Comparison of ENCODE assay signal across 8 cellular contexts in the genomic region with DNA sequence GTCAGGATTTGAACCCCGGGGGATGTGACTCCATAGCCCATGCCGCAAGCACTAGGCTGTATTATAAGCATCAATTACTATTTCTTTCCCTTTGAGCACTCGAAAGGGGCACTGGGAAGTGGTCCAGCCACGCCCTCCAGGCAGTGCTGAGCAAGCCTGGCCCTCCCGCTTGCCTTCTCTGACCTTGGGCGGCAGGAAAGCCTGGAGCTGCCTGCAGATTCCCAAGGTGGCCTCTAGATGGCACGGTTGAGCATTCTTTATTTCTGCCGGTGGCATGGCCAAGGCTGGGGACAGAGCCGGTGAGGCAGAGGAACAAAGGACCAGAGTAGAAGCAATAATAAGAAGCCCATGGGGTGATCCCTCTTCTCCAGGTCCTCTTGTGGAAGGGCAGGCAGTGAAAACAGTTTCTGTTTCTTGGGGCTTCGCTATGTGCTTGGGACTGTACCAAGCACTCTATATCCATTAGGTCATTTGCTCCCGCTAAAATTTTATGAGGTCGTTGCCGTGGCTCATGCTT. TPM values are rescaled to one million over a fixed set of nuclear protein-coding genes. Genes with fewer than 3 reads are reported as not detected.
A peak's percentile ranks its signal among the peaks of the same experiment; 100 is the strongest.
DNase-seq lines count a peak whose midpoint lies in the region; ATAC-seq, FAIRE-seq and TF ChIP-seq lines count a peak whose summit lies in the region.

No MANE protein-coding gene starts in this region.

- POLR2A ChIA-PET in Panc1 (lab: Charles Lee): no interaction called here

- no peak overlapping the region for H3K4me2 ChIP-seq in parathyroid adenoma (ENCODE audit: low read length)

- H2AFZ ChIP-seq in parathyroid adenoma: no peak overlapping the region

- H3K4me1 ChIP-seq in Panc1 (ENCODE audit: control insufficient read depth, insufficient read depth, low read length): no peaks in the 10 kb centered on the region
- H3K4me1 ChIP-seq in parathyroid adenoma: no peaks in the 10 kb centered on the region

- H3K27ac ChIP-seq in Panc1 (ENCODE audit: low read length) (no peak overlapping the region), parathyroid adenoma (no peak overlapping the region)

- in situ Hi-C loops in Panc1 (cut with HindIII; ENCODE audit: low pct_unique_long_range_greater_than_20kb, low sequenced_read_pairs): no loop called here

- peak; percentile 86 for FAIRE-seq in GM12891 (lab: Jason Lieb, UNC)

- H3K4me3 ChIP-seq in Panc1 (ENCODE audit: low read depth in 2 of 2, low read length in 2 of 2) (no peak overlapping the region), fibroblast of pulmonary artery (replicated peaks; ENCODE audit: low read depth, low read length) (no peak overlapping the region), parathyroid adenoma (ENCODE audit: low read depth, low read length) (no peak overlapping the region)

- H3K27me3 ChIP-seq in Panc1 (ENCODE audit: control insufficient read depth, insufficient read depth, low read length): no peaks in the 10 kb centered on the region
- H3K27me3 ChIP-seq in parathyroid adenoma (ENCODE audit: control insufficient read depth, insufficient read depth, low read length): no peaks in the 10 kb centered on the region

- BruUV-seq in Panc1 (replicated peaks; lab: Mats Ljungman, UMichigan): no TSS peak

- no peaks in the 10 kb centered on the region for H3K79me2 ChIP-seq in parathyroid adenoma

- H3K9ac ChIP-seq in parathyroid adenoma: no peak overlapping the region

- no peaks in the 10 kb centered on the region for H3K9me3 ChIP-seq in Panc1 (ENCODE audit: control insufficient read depth, insufficient read depth, low read depth, low read length)
- H3K9me3 ChIP-seq in parathyroid adenoma (ENCODE audit: control insufficient read depth, low read length): no peaks in the 10 kb centered on the region

- H3K36me3 ChIP-seq in Panc1 (ENCODE audit: control insufficient read depth, insufficient read depth, low read length): no peaks in the 10 kb centered on the region
- H3K36me3 ChIP-seq in parathyroid adenoma (ENCODE audit: control insufficient read depth, insufficient read depth, low read length): no peaks in the 10 kb centered on the region

- intact Hi-C loops in Panc1 (cut with micrococcal nuclease; ENCODE audit: unreplicated experiment): no loop called here

- CTCF ChIA-PET in Panc1 (lab: Charles Lee): interaction anchor here (0.6 to 0.7 kb wide), 2 partner anchors 8 to 114 kb away, joined by 3 to 5 read pairs; a partner anchor contains a TSS

- peak; percentile 96 for TF ChIP-seq CTCF in Panc1 (IDR thresholded peaks at IDR 0.05)
- peak; percentile 92 for TF ChIP-seq CTCF in fibroblast of pulmonary artery (IDR thresholded peaks at IDR 0.05; ENCODE audit: low read length, missing control alignments)
- peak; percentile 87 for TF ChIP-seq CTCF in parathyroid adenoma (IDR thresholded peaks at IDR 0.05)

- peak; percentile 92 for ATAC-seq in Panc1
- ATAC-seq in GM21717 (IDR thresholded peaks at IDR 0.05; ENCODE audit: unreplicated experiment): no peak
- no peak for ATAC-seq in GM19452 (IDR thresholded peaks at IDR 0.05; ENCODE audit: unreplicated experiment)

- no peak for TF ChIP-seq POLR2A in GM12891 (IDR thresholded peaks at IDR 0.05; ENCODE audit: low read depth, low read length)

- DNase-seq in GM12891 (ENCODE audit: insufficient read length, low spot score) (peak; percentile 73), Kasumi-1 (lab: John Stamatoyannopoulos, UW) (peak; percentile 74 to 77), Panc1 (ENCODE audit: low read depth, low spot score) (no peak), fibroblast of pulmonary artery (ENCODE audit: low read depth) (peak; percentile 57)
- DNase-seq in activated T-cell treated with anti-CD3 and anti-CD28 coated beads, Interleukin-2, amount 50 U/mL, for 1 hour: peak; percentile 58

TF ChIP-seq in GM12891, 5 proteins besides CTCF, POLR2A, EP300 and RAD21:
- TF ChIP-seq TAF1 (IDR thresholded peaks at IDR 0.05; ENCODE audit: low read depth, low read length): no peak
- no peak for TF ChIP-seq POLR2AphosphoS5 (IDR thresholded peaks at IDR 0.05; ENCODE audit: low read depth, low read length)
- TF ChIP-seq PAX5 (IDR thresholded peaks at IDR 0.05; ENCODE audit: insufficient read depth, low read length, severe bottlenecking): no peak
- TF ChIP-seq POU2F2 (IDR thresholded peaks at IDR 0.05; ENCODE audit: low read depth, low read length): no peak
- TF ChIP-seq SPI1 (IDR thresholded peaks at IDR 0.05; ENCODE audit: low read depth, low read length): no peak
TF ChIP-seq in GM12891: peak in this region for 0.

RNA-seq across cellular contexts. Expression of a gene that starts 32.0 kb away (rescaled TPM):
- polyA plus RNA-seq in GM12891 (2012; ENCODE audit: low read depth, missing spikeins): 0.15 TPM
- total RNA-seq in Panc1 (2021; ENCODE audit: unreplicated experiment): 0.18 TPM
- polyA plus RNA-seq in Panc1 (2012; ENCODE audit: insufficient read length): not detected

RNA-seq across cellular contexts. Expression of a gene that starts 52.6 kb away (rescaled TPM):
- not detected for polyA plus RNA-seq in GM12891 (2012; ENCODE audit: low read depth, missing spikeins)
- total RNA-seq in Panc1 (2021; ENCODE audit: unreplicated experiment): not detected
- polyA plus RNA-seq in Panc1 (2012; ENCODE audit: insufficient read length): not detected
